ENCODE assay signal across 8 cellular contexts in the genomic region with DNA sequence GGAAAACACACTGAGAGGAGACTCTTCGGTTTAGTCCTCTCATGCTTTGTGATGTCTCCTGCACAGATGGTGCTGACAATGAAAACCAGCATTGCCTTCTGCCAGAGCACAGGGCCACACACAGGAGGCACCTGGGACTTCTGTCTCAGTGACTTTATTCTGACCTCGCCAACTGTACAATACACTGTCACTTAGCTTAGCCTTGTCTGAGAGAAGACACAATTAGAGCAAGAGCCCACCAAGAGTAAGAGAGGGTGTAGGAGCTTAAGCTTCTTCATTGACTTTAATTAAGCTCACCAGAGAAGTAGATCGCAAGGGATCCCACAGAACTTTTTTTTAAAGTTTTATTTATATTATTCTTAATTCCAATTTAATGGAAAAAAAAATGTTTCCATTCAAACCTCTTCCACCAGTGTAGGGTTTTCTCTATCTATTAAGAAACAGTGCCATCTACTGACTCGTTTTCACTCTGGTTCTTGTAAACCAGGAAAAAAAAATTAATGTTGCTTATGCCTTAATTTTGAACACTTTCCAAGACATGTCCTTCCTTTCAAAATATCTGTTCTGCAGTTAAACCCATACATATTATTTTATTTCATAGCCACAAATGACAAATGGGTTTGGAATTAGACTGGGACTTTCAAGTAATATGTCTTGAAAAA. TPM values are rescaled to one million over a fixed set of nuclear protein-coding genes. Genes with fewer than 3 reads are reported as not detected.
DNase-seq lines count a peak whose midpoint lies in the region; ATAC-seq and TF ChIP-seq lines count a peak whose summit lies in the region.

No MANE protein-coding gene starts in this region.

- no peak for ATAC-seq in HG03135 (IDR thresholded peaks at IDR 0.05; ENCODE audit: unreplicated experiment)
- no peak for ATAC-seq in GM21825 (IDR thresholded peaks at IDR 0.05; ENCODE audit: unreplicated experiment)

- H3K4me3 ChIP-seq in AG10803 (ENCODE audit: low read length), result no peak overlapping the region

- DNase-seq in AG10803 (ENCODE audit: low read depth), result peak; percentile 45
- peak; percentile 28 for DNase-seq in HT1080 (ENCODE audit: low read depth)
- DNase-seq in RPMI7951 (ENCODE audit: low read depth), result peak; percentile 25
- DNase-seq in glomerular visceral epithelial cell (ENCODE audit: extremely low spot score), result peak; percentile 10
- no peak for DNase-seq in activated CD8-positive, alpha-beta memory T cell treated with anti-CD3 and anti-CD28 coated beads, Interleukin-2, amount 50 U/mL, for 4 hours
- DNase-seq in C1 segment of cervical spinal cord (lab: John Stamatoyannopoulos, UW), result no peak

- peak; percentile 57 for TF ChIP-seq CTCF in AG10803 (conservative IDR thresholded peaks at IDR 0.05; ENCODE audit: low read length)

RNA-seq across cellular contexts. Expression of a gene that starts 42.4 kb away (rescaled TPM):
- total RNA-seq in HT1080 (2014; rRNA removed; shearing (Covaris generic)), result 99.1 and 140 TPM in 2 replicates
- polyA plus RNA-seq in HT1080 (2015; cell fraction: cytosol; rRNA removed), result 112 and 131 TPM in 2 replicates
- 233 and 251 TPM in 2 replicates for polyA plus RNA-seq in HT1080 (2015; cell fraction: nucleus; rRNA removed)
- 66.3 and 77.7 TPM in 2 replicates for total RNA-seq in RPMI7951 (2014; rRNA removed; shearing (Covaris generic))

Comparison
In these comparisons a context has a peak if more than half of its experiments do, and no peak if none do; other contexts are left out.
1. DNase-seq: peak in AG10803 (single experiment), HT1080 (single experiment), RPMI7951 (single experiment) and glomerular visceral epithelial cell (single experiment); none in activated CD8-positive, alpha-beta memory T cell treated with anti-CD3 and anti-CD28 coated beads, Interleukin-2, amount 50 U/mL, for 4 hours (single experiment) and C1 segment of cervical spinal cord (0 of 14).